ENCODE assay signal across 12 cellular contexts in genomic region chr3:23071758-23072157, GRCh38.
DNase-seq lines count a peak whose midpoint lies in the region; ATAC-seq, FAIRE-seq and TF ChIP-seq lines count a peak whose summit lies in the region.
"Had no signal": no experiment of that assay in that cellular context is flagged by ENCODE, and none has a peak within 500 bp of the region (broad histone marks: within the 10 kb centered on the region; RNA-seq: fewer than 3 reads in every experiment).

No MANE protein-coding gene starts in this region.

- no peaks in the 10 kb centered on the region for H3K36me3 ChIP-seq in BLaER1 treated with 17β-estradiol and CSF1 and Interleukin-3, amounts not matched to agents 10 nM and 100 nM
- H3K36me3 ChIP-seq in GM12878 (ENCODE audit: control insufficient read depth in 2 of 2, insufficient read depth in 2 of 2, low read length in 1 of 2) = no peaks in the 10 kb centered on the region
- H3K36me3 ChIP-seq: neutrophil, WERI-Rb-1 had no signal

- 55% methylated on average over 1 of the region's 1 CpG for WGBS in GM12878 (ENCODE audit: insufficient coverage, insufficient replicate concordance, low lambda C conversion rate, missing lambda C conversion rate)

- CTCF ChIA-PET in GM12878 (lab: Yijun Ruan, JAX) = interaction anchor here (0.8 kb wide), 1 partner anchor 111 kb away, joined by 3 read pairs; no protein-coding TSS in a partner anchor

- in situ Hi-C loops in GM12878 (cut with MboI) = no loop called here

- no peaks in the 10 kb centered on the region for H3K79me2 ChIP-seq in GM12878 (ENCODE audit: control insufficient read depth, insufficient read depth, low read length)

- peaks cover 56 to 75% (median 69%) of the 10 kb centered on the region in 10 experiments for H3K4me1 ChIP-seq in BLaER1 treated with 17β-estradiol and CSF1 and Interleukin-3, amounts not matched to agents 10 nM and 100 nM
- H3K4me1 ChIP-seq in GM12878 (ENCODE audit: control insufficient read depth, insufficient read depth, low read length) = peaks cover 12% of the 10 kb centered on the region

- H3K4me2 ChIP-seq in BLaER1 treated with 17β-estradiol and CSF1 and Interleukin-3, amounts not matched to agents 10 nM and 100 nM = peak overlapping the region; percentile 83 to 97 (median 92)
- H3K4me2 ChIP-seq in GM12878 (ENCODE audit: control insufficient read depth, insufficient read depth) = peak overlapping the region; percentile 6

- no peak for FAIRE-seq in GM12878 (lab: Jason Lieb, UNC)

- POLR2A ChIA-PET in GM12878 (lab: Charles Lee) = no interaction called here

- no peak for TF ChIP-seq RAD21 in GM12878 (IDR thresholded peaks at IDR 0.05; ENCODE audit: insufficient read depth, low read depth, low read length)

- TF ChIP-seq EP300 in GM12878 (IDR thresholded peaks at IDR 0.05; ENCODE audit: borderline replicate concordance in 1 of 2, control insufficient read depth in 1 of 2, low read depth in 2 of 2, low read length in 2 of 2) = no peak

- intact Hi-C loops in GM12878 (cut with micrococcal nuclease; ENCODE audit: unreplicated experiment) = no loop called here

- peaks cover 0 to 3% (median 0%) of the 10 kb centered on the region in 11 experiments; a peak in 1 of 22 replicates for H4K20me1 ChIP-seq in BLaER1 treated with 17β-estradiol and CSF1 and Interleukin-3, amounts not matched to agents 10 nM and 100 nM
- no peaks in the 10 kb centered on the region for H4K20me1 ChIP-seq in GM12878 (ENCODE audit: control insufficient read depth, insufficient read depth)

- TF ChIP-seq CTCF in GM12878 (IDR thresholded peaks at IDR 0.05 in 2 of 3, conservative IDR thresholded peaks at IDR 0.05 in 1 of 3; ENCODE audit: control insufficient read depth in 2 of 3, extremely low read depth in 1 of 3, insufficient read depth in 1 of 3, low read depth in 3 of 3, low read length in 3 of 3) = no peak

- H3K27ac ChIP-seq in BLaER1 treated with 17β-estradiol and CSF1 and Interleukin-3, amounts not matched to agents 10 nM and 100 nM = peak overlapping the region; percentile 61 to 92 (median 82); a peak in 21 of 22 replicates
- H3K27ac ChIP-seq in GM12878 (ENCODE audit: control insufficient read depth, insufficient read depth) = no peak overlapping the region
- H3K27ac ChIP-seq: neutrophil, WERI-Rb-1 had no signal

- no TSS peak for BruUV-seq in GM12878 (replicated peaks; lab: Mats Ljungman, UMichigan)

- peak overlapping the region; percentile 28 to 78 (median 67); a peak in 21 of 22 replicates for H3K9ac ChIP-seq in BLaER1 treated with 17β-estradiol and CSF1 and Interleukin-3, amounts not matched to agents 10 nM and 100 nM
- H3K9ac ChIP-seq in GM12878 (ENCODE audit: control insufficient read depth, insufficient read depth, low read length) = no peak overlapping the region

- DNase-seq in GM12878 (ENCODE audit: low read depth, low spot score) (no peak), NCI-H146 (lab: John Stamatoyannopoulos, UW) (no peak), NCI-H748 (lab: John Stamatoyannopoulos, UW; ENCODE audit: unreplicated experiment) (no peak), H4 (ENCODE audit: low spot score) (no peak)
- DNase-seq in activated CD8-positive, alpha-beta memory T cell treated with anti-CD3 and anti-CD28 coated beads for 24 hours = no peak
- DNase-seq: GOT3, NCI-H2171 treated with DMSO at 0.1 percent for 48 hours, WERI-Rb-1 had no signal

- H2AFZ ChIP-seq in GM12878 (ENCODE audit: control insufficient read depth, low read depth, low read length) = no peak overlapping the region; the same call in 1 of the 2 replicates

- H3K4me3 ChIP-seq in BLaER1 treated with 17β-estradiol and CSF1 and Interleukin-3, amounts not matched to agents 10 nM and 100 nM = peak overlapping the region in 7 of 10 experiments; percentile 2 to 47 (median 41); a peak in 9 of 20 replicates
- no peak overlapping the region for H3K4me3 ChIP-seq in GM12878

- RAD21 ChIA-PET in GM12878 (lab: Charles Lee; ENCODE audit: unreplicated experiment) = no interaction called here

- no peaks in the 10 kb centered on the region for H3K27me3 ChIP-seq in BLaER1 treated with 17β-estradiol and CSF1 and Interleukin-3, amounts not matched to agents 10 nM and 100 nM
- H3K27me3 ChIP-seq in GM12878 (replicated peaks in 1 of 2; ENCODE audit: control insufficient read depth in 2 of 2, insufficient read depth in 2 of 2, low read length in 1 of 2) = no peaks in the 10 kb centered on the region
- H3K27me3 ChIP-seq: neutrophil had no signal

- TF ChIP-seq POLR2A in GM12878 (IDR thresholded peaks at IDR 0.05; ENCODE audit: low read depth, low read length) = no peak

- SMC1A ChIA-PET in GM12878 (lab: Charles Lee; ENCODE audit: uncharacterized antibody, unreplicated experiment) = interaction anchor here (1.0 to 1.8 kb wide), 2 partner anchors 33 to 330 kb away, joined by 3 to 5 read pairs; no protein-coding TSS in a partner anchor

- ATAC-seq in GM19452 (IDR thresholded peaks at IDR 0.05; ENCODE audit: unreplicated experiment) (peak; percentile 65), HG03108 (IDR thresholded peaks at IDR 0.05; ENCODE audit: unreplicated experiment) (peak; percentile 46), GM12878 (peak; percentile 76)

- peaks cover 0 to 24% (median 7%) of the 10 kb centered on the region in 11 experiments; a peak in 11 of 22 replicates for H3K9me3 ChIP-seq in BLaER1 treated with 17β-estradiol and CSF1 and Interleukin-3, amounts not matched to agents 10 nM and 100 nM (replicated peaks in 1 of 11)
- H3K9me3 ChIP-seq in GM12878 (replicated peaks; ENCODE audit: control insufficient read depth, insufficient read depth, low read length) = no peaks in the 10 kb centered on the region
- H3K9me3 ChIP-seq: neutrophil had no signal

TF ChIP-seq in GM12878, 131 proteins besides CTCF, POLR2A, EP300 and RAD21:
- TF ChIP-seq ATF7 (IDR thresholded peaks at IDR 0.05; ENCODE audit: low read depth) (no peak), POLR2AphosphoS2 (IDR thresholded peaks at IDR 0.05; ENCODE audit: low read depth, low read length) (no peak), EED (IDR thresholded peaks at IDR 0.05; ENCODE audit: low read depth) (0 out of 2 replicates have a peak, but pooled peaks have one; percentile 53), MEF2A (IDR thresholded peaks at IDR 0.05; ENCODE audit: insufficient read depth, low read depth, low read length) (peak; percentile 51; the same call in 1 of the 2 replicates), POU2F2 (IDR thresholded peaks at IDR 0.05; ENCODE audit: borderline replicate concordance, low read depth, low read length) (no peak), IKZF2 (IDR thresholded peaks at IDR 0.05) (no peak; a peak in 1 of 4 replicates), SREBF1 (IDR thresholded peaks at IDR 0.05; ENCODE audit: low read length) (no peak), MEF2B (IDR thresholded peaks at IDR 0.05; ENCODE audit: partially characterized antibody, poor library complexity, severe bottlenecking) (peak; percentile 18), NFIC (IDR thresholded peaks at IDR 0.05; ENCODE audit: low read depth, low read length) (no peak; the same call in 1 of the 2 replicates), JUNB (IDR thresholded peaks at IDR 0.05) (no peak), CREM (IDR thresholded peaks at IDR 0.05; ENCODE audit: low read depth) (0 out of 2 replicates have a peak, but pooled peaks have one; percentile 46), CBX5 (IDR thresholded peaks at IDR 0.05; ENCODE audit: low read depth) (0 out of 2 replicates have a peak, but pooled peaks have one; percentile 53), YY1 (IDR thresholded peaks at IDR 0.05; ENCODE audit: low read depth, low read length) (peak; percentile 30; the same call in 1 of the 2 replicates), IKZF1 (conservative IDR thresholded peaks at IDR 0.05) (peak; percentile 21; the same call in 1 of the 2 replicates), CHD2 (IDR thresholded peaks at IDR 0.05; ENCODE audit: borderline replicate concordance, low read depth, low read length) (no peak), CHD1 (IDR thresholded peaks at IDR 0.05; ENCODE audit: low read depth, low read length) (no peak), SMARCA5 (IDR thresholded peaks at IDR 0.05) (no peak), SPI1 (IDR thresholded peaks at IDR 0.05; ENCODE audit: borderline replicate concordance, insufficient read depth, low read depth, low read length) (peak; percentile 39; the same call in 1 of the 2 replicates), ZNF622 (IDR thresholded peaks at IDR 0.05) (no peak), NR2C1 (IDR thresholded peaks at IDR 0.05) (no peak), LARP7 (IDR thresholded peaks at IDR 0.05) (no peak), ZBED1 (IDR thresholded peaks at IDR 0.05; ENCODE audit: borderline replicate concordance) (no peak)
- TF ChIP-seq, protein P1, sequence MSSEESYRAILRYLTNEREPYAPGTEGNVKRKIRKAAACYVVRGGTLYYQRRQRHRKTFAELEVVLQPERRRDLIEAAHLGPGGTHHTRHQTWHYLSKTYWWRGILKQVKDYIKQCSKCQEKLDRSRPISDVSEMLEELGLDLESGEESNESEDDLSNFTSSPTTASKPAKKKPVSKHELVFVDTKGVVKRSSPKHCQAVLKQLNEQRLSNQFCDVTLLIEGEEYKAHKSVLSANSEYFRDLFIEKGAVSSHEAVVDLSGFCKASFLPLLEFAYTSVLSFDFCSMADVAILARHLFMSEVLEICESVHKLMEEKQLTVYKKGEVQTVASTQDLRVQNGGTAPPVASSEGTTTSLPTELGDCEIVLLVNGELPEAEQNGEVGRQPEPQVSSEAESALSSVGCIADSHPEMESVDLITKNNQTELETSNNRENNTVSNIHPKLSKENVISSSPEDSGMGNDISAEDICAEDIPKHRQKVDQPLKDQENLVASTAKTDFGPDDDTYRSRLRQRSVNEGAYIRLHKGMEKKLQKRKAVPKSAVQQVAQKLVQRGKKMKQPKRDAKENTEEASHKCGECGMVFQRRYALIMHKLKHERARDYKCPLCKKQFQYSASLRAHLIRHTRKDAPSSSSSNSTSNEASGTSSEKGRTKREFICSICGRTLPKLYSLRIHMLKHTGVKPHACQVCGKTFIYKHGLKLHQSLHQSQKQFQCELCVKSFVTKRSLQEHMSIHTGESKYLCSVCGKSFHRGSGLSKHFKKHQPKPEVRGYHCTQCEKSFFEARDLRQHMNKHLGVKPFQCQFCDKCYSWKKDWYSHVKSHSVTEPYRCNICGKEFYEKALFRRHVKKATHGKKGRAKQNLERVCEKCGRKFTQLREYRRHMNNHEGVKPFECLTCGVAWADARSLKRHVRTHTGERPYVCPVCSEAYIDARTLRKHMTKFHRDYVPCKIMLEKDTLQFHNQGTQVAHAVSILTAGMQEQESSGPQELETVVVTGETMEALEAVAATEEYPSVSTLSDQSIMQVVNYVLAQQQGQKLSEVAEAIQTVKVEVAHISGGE (CRISPR knock-in tag; IDR thresholded peaks at IDR 0.05) = no peak
